28 cellular contexts compared by ENCODE assay signal in genomic region chr12:126910570-126910969, GRCh38.
"Had no signal": no experiment of that assay in that cellular context is flagged by ENCODE, and none has a peak within 500 bp of the region (broad histone marks: within the 10 kb centered on the region; RNA-seq: fewer than 3 reads in every experiment).

No MANE protein-coding gene starts in this region.

- FAIRE-seq: pancreas, small intestine, urothelium cell line had no signal

- H3K27ac Mint-ChIP-seq: naive thymus-derived CD4-positive, alpha-beta T cell; natural killer cell; nephron; stimulated activated effector memory CD8-positive, alpha-beta T cell treated with anti-CD3 and anti-CD28 coated beads, Interleukin-12 subunit alpha, Interleukin-12 subunit beta, amount 100 ng/mL, for 72 hours; stimulated activated naive B cell treated with anti-CD40 and anti-IgM and Interleukin-4, amounts not matched to agents 10 μg/mL and 1 μg/mL and 100 μg/mL, for 72 hours; stimulated activated naive CD8-positive, alpha-beta T cell treated with anti-CD3 and anti-CD28 coated beads, Interleukin-15, Interleukin-2, amounts not matched to agents 100 ng/mL and 50 ng/mL, for 24 hours had no signal

- DNase-seq: naive thymus-derived CD4-positive, alpha-beta T cell; natural killer cell; nucleus accumbens; pancreas; psoas muscle; right cardiac atrium; right lobe of liver; sigmoid colon; small intestine; stimulated activated CD4-positive, alpha-beta T cell treated with anti-CD3 and anti-CD28 coated beads, Interleukin-15, amount 100 ng/mL, for 24 hours; stimulated activated CD4-positive, alpha-beta T cell treated with anti-CD3 and anti-CD28 coated beads, Interleukin-2, amount 100 ng/mL, for 24 hours; stimulated activated CD4-positive, alpha-beta T cell treated with anti-CD3 and anti-CD28 coated beads, Interleukin-2, amount 100 ng/mL, for 48 hours; stimulated activated CD4-positive, alpha-beta T cell treated with anti-CD3 and anti-CD28 coated beads, Interleukin-4, amount 100 ng/mL, for 24 hours; stimulated activated naive B cell treated with anti-CD40 and anti-IgM and Interleukin-4, amounts not matched to agents 10 μg/mL and 1 μg/mL and 100 μg/mL, for 72 hours; stimulated activated naive CD4-positive, alpha-beta T cell treated with Interleukin-2 at 50 U/mL for 16 hours; stomach; thyroid gland; trophoblast cell; upper lobe of left lung had no signal

- H3K27me3 ChIP-seq: neutrophil, pancreas, right lobe of liver, sigmoid colon, stomach, thyroid gland, tibial nerve, upper lobe of left lung, vagina had no signal

- H3K4me3 ChIP-seq: pancreas, psoas muscle, right lobe of liver, sigmoid colon, stomach, thoracic aorta, thyroid gland, tibial nerve, upper lobe of left lung, vagina had no signal

- H3K9me3 Mint-ChIP-seq: stimulated activated effector memory CD8-positive, alpha-beta T cell treated with anti-CD3 and anti-CD28 coated beads, Interleukin-12 subunit alpha, Interleukin-12 subunit beta, amount 100 ng/mL, for 72 hours had no signal

- H3K36me3 Mint-ChIP-seq: naive thymus-derived CD4-positive, alpha-beta T cell; natural killer cell; stimulated activated effector memory CD8-positive, alpha-beta T cell treated with anti-CD3 and anti-CD28 coated beads, Interleukin-12 subunit alpha, Interleukin-12 subunit beta, amount 100 ng/mL, for 72 hours; stimulated activated naive B cell treated with anti-CD40 and anti-IgM and Interleukin-4, amounts not matched to agents 10 μg/mL and 1 μg/mL and 100 μg/mL, for 72 hours had no signal

- H3K4me3 Mint-ChIP-seq: naive thymus-derived CD4-positive, alpha-beta T cell; natural killer cell; nephron; neural crest cell; stimulated activated effector memory CD8-positive, alpha-beta T cell treated with anti-CD3 and anti-CD28 coated beads, Interleukin-12 subunit alpha, Interleukin-12 subunit beta, amount 100 ng/mL, for 72 hours; stimulated activated naive B cell treated with anti-CD40 and anti-IgM and Interleukin-4, amounts not matched to agents 10 μg/mL and 1 μg/mL and 100 μg/mL, for 72 hours; stimulated activated naive CD8-positive, alpha-beta T cell treated with anti-CD3 and anti-CD28 coated beads, Interleukin-15, Interleukin-2, amounts not matched to agents 100 ng/mL and 50 ng/mL, for 24 hours had no signal

- H3K27me3 Mint-ChIP-seq: stimulated activated naive CD8-positive, alpha-beta T cell treated with anti-CD3 and anti-CD28 coated beads, Interleukin-15, Interleukin-2, amounts not matched to agents 100 ng/mL and 50 ng/mL, for 24 hours had no signal

- ATAC-seq: naive thymus-derived CD4-positive, alpha-beta T cell; natural killer cell; pancreas; psoas muscle; right cardiac atrium; right lobe of liver; stimulated activated effector memory CD8-positive, alpha-beta T cell treated with anti-CD3 and anti-CD28 coated beads, Interleukin-12 subunit alpha, Interleukin-12 subunit beta, amount 100 ng/mL, for 72 hours; stimulated activated naive B cell treated with anti-CD40 and anti-IgM and Interleukin-4, amounts not matched to agents 10 μg/mL and 1 μg/mL and 100 μg/mL, for 72 hours had no signal

- H3K27ac ChIP-seq: neutrophil, pancreas, psoas muscle, right lobe of liver, sigmoid colon, stomach, thoracic aorta, thyroid gland, tibial nerve, upper lobe of left lung, vagina had no signal

- H3K4me1 ChIP-seq: psoas muscle, right lobe of liver, sigmoid colon, stomach, thyroid gland, tibial nerve, upper lobe of left lung, vagina had no signal

- H3K4me1 Mint-ChIP-seq: naive thymus-derived CD4-positive, alpha-beta T cell; natural killer cell; nephron; stimulated activated effector memory CD8-positive, alpha-beta T cell treated with anti-CD3 and anti-CD28 coated beads, Interleukin-12 subunit alpha, Interleukin-12 subunit beta, amount 100 ng/mL, for 72 hours; stimulated activated naive B cell treated with anti-CD40 and anti-IgM and Interleukin-4, amounts not matched to agents 10 μg/mL and 1 μg/mL and 100 μg/mL, for 72 hours had no signal

- H3K9me3 ChIP-seq: neutrophil, pancreas, psoas muscle, right lobe of liver, sigmoid colon, stomach, thoracic aorta, thyroid gland, tibial nerve, upper lobe of left lung, vagina had no signal

- H3K36me3 ChIP-seq: neutrophil, pancreas, right lobe of liver, sigmoid colon, stomach, thoracic aorta, thyroid gland, tibial nerve, upper lobe of left lung, vagina had no signal
